8 cellular contexts compared by ENCODE assay signal in genomic region chr7:77439572-77439971, GRCh38. TPM values are rescaled to one million over a fixed set of nuclear protein-coding genes. Genes with fewer than 3 reads are reported as not detected.
A peak's percentile ranks its signal among the peaks of the same experiment; 100 is the strongest.
DNase-seq lines count a peak whose midpoint lies in the region; ATAC-seq and TF ChIP-seq lines count a peak whose summit lies in the region.

No MANE protein-coding gene starts in this region.

- no peaks in the 10 kb centered on the region for H3K36me3 ChIP-seq in liver (ENCODE audit: control insufficient read depth in 4 of 4, insufficient read depth in 3 of 4, low read depth in 1 of 4, low read length in 3 of 4)

- H3K9ac ChIP-seq in liver (ENCODE audit: low read depth in 1 of 2, low read length in 2 of 2), result no peak overlapping the region

- peak; percentile 81 for DNase-seq in Ammon's horn (ENCODE audit: low spot score)
- peak; percentile 31 for DNase-seq in NCI-H1092 (lab: John Stamatoyannopoulos, UW)
- peak; percentile 38 to 89 for DNase-seq in T47D (ENCODE audit: low read depth in 1 of 2, low spot score in 1 of 2)
- no peak for DNase-seq in HCEC 1CT

- H3K27ac ChIP-seq in liver (ENCODE audit: low read depth in 1 of 2, low read length in 2 of 2), result no peak overlapping the region

- in situ Hi-C loops in T47D (cut with HindIII; ENCODE audit: low pct_unique_long_range_greater_than_20kb, low sequenced_read_pairs), result no loop called here

- no peak overlapping the region for H3K4me3 ChIP-seq in liver (ENCODE audit: low read depth in 1 of 3, low read length in 3 of 3)

- no peaks in the 10 kb centered on the region for H3K27me3 ChIP-seq in liver (ENCODE audit: control insufficient read depth in 4 of 4, insufficient read depth in 4 of 4, low read length in 3 of 4)

- TF ChIP-seq RAD21 in liver (IDR thresholded peaks at IDR 0.05), result peak; percentile 87 to 93

- TF ChIP-seq CTCF in liver (IDR thresholded peaks at IDR 0.05; ENCODE audit: low read depth, low read length, missing input control), result peak; percentile 42

- WGBS in liver, result 41% methylated on average over 5 of the region's 5 CpGs

- H3K9me3 ChIP-seq in liver (ENCODE audit: control insufficient read depth in 4 of 4, low read length in 3 of 4), result no peaks in the 10 kb centered on the region

- H3K4me1 ChIP-seq in liver (ENCODE audit: control insufficient read depth in 4 of 4, insufficient read depth in 4 of 4, low read length in 3 of 4), result peaks cover 0 to 3% (median 0%) of the 10 kb centered on the region in 4 donors

- no peak for ATAC-seq in HG02763 (IDR thresholded peaks at IDR 0.05; ENCODE audit: unreplicated experiment)
- ATAC-seq in GM19467 (IDR thresholded peaks at IDR 0.05; ENCODE audit: unreplicated experiment), result no peak
- ATAC-seq in HG03159 (IDR thresholded peaks at IDR 0.05; ENCODE audit: unreplicated experiment), result no peak

TF ChIP-seq in liver, 16 proteins besides CTCF, POLR2A, EP300 and RAD21:
- TF ChIP-seq RXRA (IDR thresholded peaks at IDR 0.05), result peak in 1 of 2 donors; percentile 14
- TF ChIP-seq HNF4A (conservative IDR thresholded peaks at IDR 0.05), result peak in 1 of 2 donors; percentile 18
- TF ChIP-seq JUND (IDR thresholded peaks at IDR 0.05), result no peak

RNA-seq across cellular contexts. Expression of gene GSAP, which starts 23.4 kb away (rescaled TPM):
- 10 to 100 TPM; 11.2 to 24.2 TPM for total RNA-seq in liver
- 10 to 100 TPM in 1 of 2 donors, 1 to 10 TPM in 1; 4.1 to 30.9 TPM for polyA plus RNA-seq in liver
